9 cellular contexts compared by ENCODE assay signal in the genomic region with DNA sequence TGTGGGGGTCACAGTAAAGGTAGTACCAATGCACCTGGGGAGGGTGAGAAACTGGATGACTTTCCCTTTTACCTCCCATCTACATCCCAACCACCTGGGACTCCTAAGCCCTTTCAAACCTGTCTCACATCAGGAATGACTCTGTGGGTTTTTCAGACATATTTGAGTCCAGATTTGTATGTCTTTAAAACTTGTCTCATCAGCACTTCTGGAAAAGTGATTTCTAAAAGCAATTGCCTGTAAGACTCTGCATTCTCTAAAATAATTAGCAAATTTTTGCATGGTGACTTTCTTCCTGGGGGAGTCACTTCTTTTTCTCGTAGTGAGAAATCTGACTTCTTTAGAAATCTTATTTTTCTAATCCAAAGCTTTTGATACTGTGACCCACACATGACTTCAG.
"Had no signal": no experiment of that assay in that cellular context is flagged by ENCODE, and none has a peak within 500 bp of the region (broad histone marks: within the 10 kb centered on the region; RNA-seq: fewer than 3 reads in every experiment).

No MANE protein-coding gene starts in this region.

- H3K27ac ChIP-seq: KMS-11 had no signal

- H3K4me3 ChIP-seq: HAP-1 had no signal

- ATAC-seq: HCT116 had no signal

- H3K9me3 ChIP-seq: HAP-1 had no signal

- FAIRE-seq: HTR-8/SVneo had no signal

- H3K4me2 ChIP-seq: KMS-11 had no signal

- DNase-seq: GOT3, H7, HFFc6, Karpas-422, KBM-7 had no signal

- H3K36me3 ChIP-seq: HAP-1 had no signal

- H3K9ac ChIP-seq: KMS-11 had no signal

- H3K4me1 ChIP-seq: HAP-1 had no signal
